ENCODE assay signal across 8 cellular contexts in the genomic region with DNA sequence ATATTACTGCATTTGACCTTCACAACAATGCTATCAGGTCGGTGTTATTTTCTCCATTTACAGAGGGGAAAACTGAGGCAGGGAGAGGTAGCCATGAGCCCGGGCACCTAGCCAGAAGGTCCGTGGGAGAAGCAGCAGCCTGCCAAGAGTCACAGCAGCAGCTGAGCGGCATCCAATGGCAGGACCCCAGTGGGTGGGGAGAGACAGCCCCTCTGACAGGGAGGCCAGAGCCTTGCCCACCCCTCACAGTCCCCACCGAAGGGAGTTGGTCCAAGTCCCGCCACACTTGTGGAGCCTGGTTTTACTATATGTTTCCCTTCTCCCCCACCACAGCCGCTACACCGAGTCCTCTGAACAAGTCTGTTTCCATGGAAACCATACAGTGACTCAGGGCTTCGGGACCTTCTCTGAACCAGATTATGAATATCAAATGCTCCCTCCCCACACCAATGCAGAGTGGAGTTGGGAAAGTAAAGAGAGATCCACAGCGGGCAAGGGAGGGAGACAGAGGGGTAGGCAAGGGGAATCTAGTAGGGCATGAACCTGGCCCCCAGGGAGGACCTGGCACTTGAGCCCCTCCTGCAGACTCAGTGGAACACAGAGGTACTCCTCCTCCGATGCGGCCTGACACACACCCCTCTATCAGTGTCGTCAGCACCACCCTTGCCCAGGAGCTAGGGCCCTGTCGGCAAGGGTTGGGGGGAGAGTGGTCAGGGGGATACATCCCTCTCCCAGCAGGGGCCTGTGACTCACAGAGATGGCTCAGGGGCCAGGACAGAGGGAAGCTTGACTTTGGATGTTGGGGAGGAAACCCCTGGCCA. TPM values are rescaled to one million over a fixed set of nuclear protein-coding genes. Genes with fewer than 3 reads are reported as not detected.
DNase-seq lines count a peak whose midpoint lies in the region; ATAC-seq lines count a peak whose summit lies in the region.

No MANE protein-coding gene starts in this region.

- no peak for ATAC-seq in HG02938 (IDR thresholded peaks at IDR 0.05; ENCODE audit: unreplicated experiment)
- ATAC-seq in HG03354 (IDR thresholded peaks at IDR 0.05; ENCODE audit: poor library complexity, severe bottlenecking, unreplicated experiment): no peak

- in situ Hi-C loops in ACHN (cut with HindIII; ENCODE audit: low pct_ligation_motif_present, low pct_unique_long_range_greater_than_20kb, low sequenced_read_pairs): no loop called here

- no peaks in the 10 kb centered on the region for H3K36me3 Mint-ChIP-seq in activated T-helper 1 cell treated with anti-CD3 and anti-CD28 coated beads, Interleukin-12 subunit alpha, Interleukin-12 subunit beta, Interleukin-2, Interleukin-4 antibody, amounts not matched to agents 30 ng/mL and 10 ng/mL and 1 ng/mL, durations not matched to agents 14 hours and 24 hours and 36 hours (ENCODE audit: low read depth)

- H3K27me3 Mint-ChIP-seq in activated T-helper 1 cell treated with anti-CD3 and anti-CD28 coated beads, Interleukin-12 subunit alpha, Interleukin-12 subunit beta, Interleukin-2, Interleukin-4 antibody, amounts not matched to agents 30 ng/mL and 10 ng/mL and 1 ng/mL, durations not matched to agents 14 hours and 24 hours and 36 hours (ENCODE audit: insufficient read depth): peaks cover 55% of the 10 kb centered on the region

- DNase-seq in ACHN (peak; percentile 17), GM04504 (ENCODE audit: low read depth) (peak; percentile 62), kidney glomerular epithelial cell (lab: John Stamatoyannopoulos, UW) (peak; percentile 35), SKM-1 treated with dmso at 0.1 percent for 144 hours (lab: John Stamatoyannopoulos, UW; ENCODE audit: unreplicated experiment) (no peak), NK-92 (lab: John Stamatoyannopoulos, UW; ENCODE audit: unreplicated experiment) (no peak)
- no peak for DNase-seq in activated T-helper 1 cell treated with anti-CD3 and anti-CD28 coated beads, Interleukin-12 subunit alpha, Interleukin-12 subunit beta, Interleukin-2, Interleukin-4 antibody, amounts not matched to agents 30 ng/mL and 10 ng/mL and 1 ng/mL, durations not matched to agents 14 hours and 24 hours and 36 hours (ENCODE audit: low spot score)

- peak overlapping the region; percentile 52 for H3K27ac Mint-ChIP-seq in activated T-helper 1 cell treated with anti-CD3 and anti-CD28 coated beads, Interleukin-12 subunit alpha, Interleukin-12 subunit beta, Interleukin-2, Interleukin-4 antibody, amounts not matched to agents 30 ng/mL and 10 ng/mL and 1 ng/mL, durations not matched to agents 14 hours and 24 hours and 36 hours

- H3K4me3 Mint-ChIP-seq in activated T-helper 1 cell treated with anti-CD3 and anti-CD28 coated beads, Interleukin-12 subunit alpha, Interleukin-12 subunit beta, Interleukin-2, Interleukin-4 antibody, amounts not matched to agents 30 ng/mL and 10 ng/mL and 1 ng/mL, durations not matched to agents 14 hours and 24 hours and 36 hours: peak overlapping the region; percentile 61

- no peaks in the 10 kb centered on the region for H3K9me3 Mint-ChIP-seq in activated T-helper 1 cell treated with anti-CD3 and anti-CD28 coated beads, Interleukin-12 subunit alpha, Interleukin-12 subunit beta, Interleukin-2, Interleukin-4 antibody, amounts not matched to agents 30 ng/mL and 10 ng/mL and 1 ng/mL, durations not matched to agents 14 hours and 24 hours and 36 hours

- intact Hi-C loops in activated T-helper 1 cell treated with anti-CD3 and anti-CD28 coated beads, Interleukin-12 subunit alpha, Interleukin-12 subunit beta, Interleukin-2, Interleukin-4 antibody, amounts not matched to agents 30 ng/mL and 10 ng/mL and 1 ng/mL, durations not matched to agents 14 hours and 24 hours and 36 hours (cut with micrococcal nuclease): no loop called here

- no peaks in the 10 kb centered on the region for H3K4me1 Mint-ChIP-seq in activated T-helper 1 cell treated with anti-CD3 and anti-CD28 coated beads, Interleukin-12 subunit alpha, Interleukin-12 subunit beta, Interleukin-2, Interleukin-4 antibody, amounts not matched to agents 30 ng/mL and 10 ng/mL and 1 ng/mL, durations not matched to agents 14 hours and 24 hours and 36 hours (ENCODE audit: low read depth)

RNA-seq across cellular contexts. Expression of gene CHST1, which starts 2.5 kb away (rescaled TPM):
- total RNA-seq in activated T-helper 1 cell treated with anti-CD3 and anti-CD28 coated beads, Interleukin-12 subunit alpha, Interleukin-12 subunit beta, Interleukin-2, Interleukin-4 antibody, amounts not matched to agents 30 ng/mL and 10 ng/mL and 1 ng/mL, durations not matched to agents 14 hours and 24 hours and 36 hours: 0.17 and 0.23 TPM in 2 replicates

Comparison
In these comparisons a context has a peak if more than half of its experiments do, and no peak if none do; other contexts are left out.
1. DNase-seq: peak in ACHN (single experiment), GM04504 (single experiment) and kidney glomerular epithelial cell (single experiment); none in activated T-helper 1 cell treated with anti-CD3 and anti-CD28 coated beads, Interleukin-12 subunit alpha, Interleukin-12 subunit beta, Interleukin-2, Interleukin-4 antibody, amounts not matched to agents 30 ng/mL and 10 ng/mL and 1 ng/mL, durations not matched to agents 14 hours and 24 hours and 36 hours (single experiment), SKM-1 treated with dmso at 0.1 percent for 144 hours (single experiment) and NK-92 (single experiment).